ENCODE assay signal across 1 cellular context in genomic region chr13:77781804-77782203, GRCh38.
TF ChIP-seq lines count a peak whose summit lies in the region.

No MANE protein-coding gene starts in this region.

TF ChIP-seq in H1, 55 proteins besides CTCF, POLR2A, EP300 and RAD21 (continued from another document):
- TF ChIP-seq ATF2 (IDR thresholded peaks at IDR 0.05; ENCODE audit: low read length), result no peak
TF ChIP-seq in H1: peak in this region for 0.
